Comparison of ENCODE assay signal across 1 cellular context in genomic region chr1:172814428-172814827, GRCh38.
TF ChIP-seq lines count a peak whose summit lies in the region.

No MANE protein-coding gene starts in this region.

TF ChIP-seq in HEK293, 187 proteins besides CTCF, POLR2A, EP300 and RAD21 (continued from another document):
- no peak for TF ChIP-seq ZNF704 (tag by site-specific recombination; IDR thresholded peaks at IDR 0.05)
- no peak for TF ChIP-seq KLF8 (tag by site-specific recombination; IDR thresholded peaks at IDR 0.05)
- TF ChIP-seq ZNF433 (tag by site-specific recombination; IDR thresholded peaks at IDR 0.05; ENCODE audit: low read depth) = no peak
- peak; percentile 94 for TF ChIP-seq ZNF585B (tag by site-specific recombination; IDR thresholded peaks at IDR 0.05)
- no peak for TF ChIP-seq SP7 (tag by site-specific recombination; IDR thresholded peaks at IDR 0.05)
- TF ChIP-seq ZNF544 (tag by site-specific recombination; IDR thresholded peaks at IDR 0.05) = no peak
- no peak for TF ChIP-seq ZNF639 (tag by site-specific recombination; IDR thresholded peaks at IDR 0.05)
- no peak for TF ChIP-seq ZNF133 (tag by site-specific recombination; IDR thresholded peaks at IDR 0.05)
- peak; percentile 60; the same call in 1 of the 2 replicates for TF ChIP-seq TRIM28 (IDR thresholded peaks at IDR 0.05; ENCODE audit: borderline replicate concordance, low read length)
- TF ChIP-seq KLF17 (tag by site-specific recombination; IDR thresholded peaks at IDR 0.05) = no peak
- TF ChIP-seq OVOL3 (tag by site-specific recombination; IDR thresholded peaks at IDR 0.05) = no peak
- no peak for TF ChIP-seq BCL11B (tag by site-specific recombination; IDR thresholded peaks at IDR 0.05; ENCODE audit: low read depth)
- no peak for TF ChIP-seq ZNF426 (tag by site-specific recombination; IDR thresholded peaks at IDR 0.05)
- TF ChIP-seq ZNF223 (tag by site-specific recombination; IDR thresholded peaks at IDR 0.05) = no peak
